20 cellular contexts compared by ENCODE assay signal in genomic region chrY:6909825-6910224, GRCh38. TPM values are rescaled to one million over a fixed set of nuclear protein-coding genes. Genes with fewer than 3 reads are reported as not detected.
DNase-seq lines count a peak whose midpoint lies in the region; ATAC-seq and TF ChIP-seq lines count a peak whose summit lies in the region.
"Had no signal": no experiment of that assay in that cellular context is flagged by ENCODE, and none has a peak within 500 bp of the region (broad histone marks: within the 10 kb centered on the region; RNA-seq: fewer than 3 reads in every experiment).

No MANE protein-coding gene starts in this region.

- no peak overlapping the region for H3K27ac Mint-ChIP-seq in endodermal cell
- H3K27ac Mint-ChIP-seq: CD4-positive, alpha-beta memory T cell; T-cell had no signal

- no peaks in the 10 kb centered on the region for H3K27me3 ChIP-seq in right cardiac atrium (ENCODE audit: control insufficient read depth, insufficient read depth)
- no peaks in the 10 kb centered on the region for H3K27me3 ChIP-seq in right atrium auricular region
- no peaks in the 10 kb centered on the region for H3K27me3 ChIP-seq in endodermal cell (ENCODE audit: control insufficient read depth, insufficient read depth, low read length, poor library complexity, severe bottlenecking)
- H3K27me3 ChIP-seq: ovary, uterus had no signal

- H3K27ac ChIP-seq in right cardiac atrium (ENCODE audit: low read length): no peak overlapping the region
- H3K27ac ChIP-seq in right atrium auricular region: no peak overlapping the region
- peak overlapping the region; percentile 29 for H3K27ac ChIP-seq in endodermal cell (ENCODE audit: low read depth, low read length)
- H3K27ac ChIP-seq: ovary, uterus had no signal

- 2% methylated on average over 13 of the region's 13 CpGs for WGBS in right cardiac atrium
- 0% methylated on average over 1 to 13 of the region's 13 CpGs for WGBS in endodermal cell (ENCODE audit: insufficient coverage in 1 of 2, insufficient read length in 1 of 2), 2 experiments

- H3K4me3 Mint-ChIP-seq in endodermal cell: no peak overlapping the region

- peak overlapping the region; percentile 59 for H3K9ac ChIP-seq in endodermal cell (ENCODE audit: extremely low read depth, low read length, poor library complexity, severe bottlenecking)

- peaks cover 3% of the 10 kb centered on the region for H3K4me1 ChIP-seq in right cardiac atrium (ENCODE audit: control insufficient read depth, insufficient read depth, low read length)
- H3K4me1 ChIP-seq in right atrium auricular region: no peaks in the 10 kb centered on the region
- H3K4me1 ChIP-seq in endodermal cell (ENCODE audit: control insufficient read depth, insufficient read depth, low read length): no peaks in the 10 kb centered on the region
- no peaks in the 10 kb centered on the region for H3K4me1 ChIP-seq in mucosa of descending colon (ENCODE audit: low read depth)
- H3K4me1 ChIP-seq: uterus had no signal

- H3K4me1 Mint-ChIP-seq in endodermal cell: no peaks in the 10 kb centered on the region
- H3K4me1 Mint-ChIP-seq: brain had no signal

- intact Hi-C loops in right cardiac atrium (cut with DNase I): no loop called here
- intact Hi-C loops in mucosa of descending colon (cut with DNase I, micrococcal nuclease): no loop called here

- TF ChIP-seq CTCF in right atrium auricular region (IDR thresholded peaks at IDR 0.05) (no peak), endodermal cell (conservative IDR thresholded peaks at IDR 0.05) (no peak), mucosa of descending colon (IDR thresholded peaks at IDR 0.05) (no peak)

- ATAC-seq in right cardiac atrium (no peak), mucosa of descending colon (no peak), HG02884 (IDR thresholded peaks at IDR 0.05; ENCODE audit: unreplicated experiment) (no peak)
- ATAC-seq: left colon, Right ventricle myocardium inferior, T-cell had no signal

- no peaks in the 10 kb centered on the region for H3K36me3 ChIP-seq in right atrium auricular region
- peaks cover 24% of the 10 kb centered on the region for H3K36me3 ChIP-seq in endodermal cell (ENCODE audit: control insufficient read depth, insufficient read depth, low read length)
- H3K36me3 ChIP-seq in mucosa of descending colon (ENCODE audit: low read depth): no peaks in the 10 kb centered on the region
- H3K36me3 ChIP-seq: ovary, uterus had no signal

- no peaks in the 10 kb centered on the region for H3K27me3 Mint-ChIP-seq in endodermal cell (ENCODE audit: insufficient read depth)
- H3K27me3 Mint-ChIP-seq: brain had no signal

- H3K9me3 ChIP-seq in right cardiac atrium (ENCODE audit: control insufficient read depth, low read length) (no peaks in the 10 kb centered on the region), right atrium auricular region (no peaks in the 10 kb centered on the region), endodermal cell (ENCODE audit: control insufficient read depth, low read length) (no peaks in the 10 kb centered on the region), mucosa of descending colon (no peaks in the 10 kb centered on the region)
- H3K9me3 ChIP-seq: ovary, uterus had no signal

- no peaks in the 10 kb centered on the region for H3K36me3 Mint-ChIP-seq in endodermal cell (ENCODE audit: low read depth)
- H3K36me3 Mint-ChIP-seq: brain; CD4-positive, alpha-beta memory T cell; T-cell had no signal

- H3K9me3 Mint-ChIP-seq in endodermal cell: no peaks in the 10 kb centered on the region
- H3K9me3 Mint-ChIP-seq: brain; CD4-positive, alpha-beta memory T cell; T-cell had no signal

- peak overlapping the region; percentile 48 for H3K4me3 ChIP-seq in right cardiac atrium (ENCODE audit: low read length)
- H3K4me3 ChIP-seq in right atrium auricular region: no peak overlapping the region
- H3K4me3 ChIP-seq in endodermal cell (ENCODE audit: low read length): peak overlapping the region; percentile 92
- no peak overlapping the region for H3K4me3 ChIP-seq in mucosa of descending colon
- H3K4me3 ChIP-seq: ovary, uterus had no signal

- DNase-seq in right cardiac atrium (no peak), right atrium auricular region (ENCODE audit: low spot score) (no peak), endodermal cell (no peak), mucosa of descending colon (peak in 2 of 3 donors; percentile 14 to 29), DMS 273 treated with DMSO at 0.1 percent for 48 hours (lab: John Stamatoyannopoulos, UW) (no peak), NCI-H1417 (lab: John Stamatoyannopoulos, UW) (no peak), OCI-M1 (lab: John Stamatoyannopoulos, UW) (no peak)
- DNase-seq: CD4-positive, alpha-beta memory T cell; left colon; NCI-H1417 treated with DMSO at 0.1 percent for 48 hours; NCI-H226; NK-92 treated with Interleukin-12 subunit alpha and Interleukin-12 subunit beta, amount 100 ng/mL, for 24 hours; ovary; T-cell; uterus had no signal

RNA-seq across cellular contexts. Expression of gene TBL1Y, which starts 0.7 kb away (rescaled TPM):
- total RNA-seq in right cardiac atrium (under 1 TPM in 1 of 4 donors, not detected in 3; 0.17 TPM), right atrium auricular region (not detected), endodermal cell (1 to 10 TPM in 1 of 2 donors, not detected in 1; 6.9 TPM), mucosa of descending colon (under 1 TPM in 2 of 3 donors, not detected in 1; 0.20 to 0.25 TPM)
- polyA plus RNA-seq in right cardiac atrium: 0.05 TPM
- polyA plus RNA-seq in endodermal cell (2013, experiment 1 of 2): 4.5 TPM
- 3.2 TPM for polyA plus RNA-seq in endodermal cell (2013, experiment 2 of 2)
- total RNA-seq: CD4-positive, alpha-beta memory T cell; Daoy; left colon; ovary; T-cell; uterus had no signal
- polyA plus RNA-seq: AG04450; CD4-positive, alpha-beta memory T cell; ovary had no signal

RNA-seq across cellular contexts. Expression of gene AMELY, which starts 1.7 kb away (rescaled TPM):
- total RNA-seq in right cardiac atrium: not detected
- not detected for polyA plus RNA-seq in right cardiac atrium
- total RNA-seq in right atrium auricular region: not detected
- total RNA-seq in endodermal cell: not detected
- not detected for polyA plus RNA-seq in endodermal cell (2013, experiment 1 of 2)
- not detected for polyA plus RNA-seq in endodermal cell (2013, experiment 2 of 2)
- total RNA-seq in mucosa of descending colon: not detected
- total RNA-seq: CD4-positive, alpha-beta memory T cell; Daoy; left colon; ovary; Right ventricle myocardium inferior; T-cell; uterus had no signal
- polyA plus RNA-seq: AG04450; CD4-positive, alpha-beta memory T cell; ovary had no signal

Comparison
In these comparisons a context has a peak if more than half of its experiments do, and no peak if none do; other contexts are left out.
1. H3K4me3 ChIP-seq: peak in right cardiac atrium (single experiment) and endodermal cell (single experiment); none in right atrium auricular region (0 of 2) and mucosa of descending colon (single experiment).
2. DNase-seq: peak in mucosa of descending colon (2 of 3); none in right cardiac atrium (0 of 3), right atrium auricular region (single experiment), endodermal cell (single experiment), DMS 273 treated with DMSO at 0.1 percent for 48 hours (single experiment), NCI-H1417 (0 of 3) and OCI-M1 (single experiment).